Comparison of ENCODE assay signal across 18 cellular contexts in genomic region chr7:121024568-121025055, GRCh38. TPM values are rescaled to one million over a fixed set of nuclear protein-coding genes. Genes with fewer than 3 reads are reported as not detected.
A peak's percentile ranks its signal among the peaks of the same experiment; 100 is the strongest.
DNase-seq lines count a peak whose midpoint lies in the region; ATAC-seq and TF ChIP-seq lines count a peak whose summit lies in the region.
"Had no signal": no experiment of that assay in that cellular context is flagged by ENCODE, and none has a peak within 500 bp of the region (broad histone marks: within the 10 kb centered on the region; RNA-seq: fewer than 3 reads in every experiment).

No MANE protein-coding gene starts in this region.

- peaks cover 89% of the 10 kb centered on the region for H3K4me1 Mint-ChIP-seq in HFFc6 (ENCODE audit: low read depth)
- peaks cover 63% of the 10 kb centered on the region for H3K4me1 Mint-ChIP-seq in neural crest cell
- H3K4me1 Mint-ChIP-seq: activated naive CD8-positive, alpha-beta T cell treated with anti-CD3 and anti-CD28 coated beads for 36 hours; central memory CD8-positive, alpha-beta T cell had no signal

- no peaks in the 10 kb centered on the region for H3K9me3 Mint-ChIP-seq in HFFc6
- H3K9me3 Mint-ChIP-seq in neural crest cell: no peaks in the 10 kb centered on the region
- H3K9me3 Mint-ChIP-seq: activated CD4-positive, alpha-beta memory T cell treated with anti-CD3 and anti-CD28 coated beads for 36 hours had no signal

- H3K27ac Mint-ChIP-seq in HFFc6: peak overlapping the region; percentile 89
- H3K27ac Mint-ChIP-seq in neural crest cell (ENCODE audit: unreplicated experiment): peak overlapping the region; percentile 48
- H3K27ac Mint-ChIP-seq: activated CD4-positive, alpha-beta memory T cell treated with anti-CD3 and anti-CD28 coated beads for 36 hours; activated naive CD8-positive, alpha-beta T cell treated with anti-CD3 and anti-CD28 coated beads for 36 hours; stimulated activated naive CD8-positive, alpha-beta T cell treated with anti-CD3 and anti-CD28 coated beads, Interleukin-15, amount 100 ng/mL, for 72 hours had no signal

- peaks cover 28% of the 10 kb centered on the region for H3K36me3 Mint-ChIP-seq in HFFc6 (ENCODE audit: low read depth)
- no peaks in the 10 kb centered on the region for H3K36me3 Mint-ChIP-seq in neural crest cell (ENCODE audit: low read depth)
- H3K36me3 Mint-ChIP-seq: activated CD4-positive, alpha-beta memory T cell treated with anti-CD3 and anti-CD28 coated beads for 36 hours; activated naive CD8-positive, alpha-beta T cell treated with anti-CD3 and anti-CD28 coated beads for 36 hours had no signal

- peak overlapping the region; percentile 72 for H3K4me3 Mint-ChIP-seq in HFFc6
- H3K4me3 Mint-ChIP-seq in neural crest cell: peak overlapping the region; percentile 43
- H3K4me3 Mint-ChIP-seq: activated CD4-positive, alpha-beta memory T cell treated with anti-CD3 and anti-CD28 coated beads for 36 hours; activated naive CD8-positive, alpha-beta T cell treated with anti-CD3 and anti-CD28 coated beads for 36 hours; central memory CD8-positive, alpha-beta T cell; stimulated activated naive CD8-positive, alpha-beta T cell treated with anti-CD3 and anti-CD28 coated beads, Interleukin-15, amount 100 ng/mL, for 72 hours had no signal

- DNase-seq in HFFc6: no peak
- DNase-seq in coronary artery (ENCODE audit: low spot score): no peak
- DNase-seq in neural crest cell (ENCODE audit: low read depth, low spot score): no peak
- no peak for DNase-seq in thyroid gland
- no peak for DNase-seq in NAMALWA (ENCODE audit: low spot score)
- DNase-seq in HUDEP-2 (lab: John Stamatoyannopoulos, UW; ENCODE audit: unreplicated experiment in 76 of 76): no peak
- no peak for DNase-seq in central memory CD4-positive, alpha-beta T cell
- DNase-seq: activated CD4-positive, alpha-beta memory T cell treated with anti-CD3 and anti-CD28 coated beads for 36 hours; activated naive CD8-positive, alpha-beta T cell treated with anti-CD3 and anti-CD28 coated beads for 36 hours; activated T-cell treated with anti-CD3 and anti-CD28 coated beads, Interleukin-2, amount 50 U/mL, for 48 hours; C1 segment of cervical spinal cord; DMS79; NCI-H1930; NCI-H510A; stimulated activated naive CD8-positive, alpha-beta T cell treated with anti-CD3 and anti-CD28 coated beads, Interleukin-15, amount 100 ng/mL, for 72 hours had no signal

- no peak for ATAC-seq in HG02973 (IDR thresholded peaks at IDR 0.05; ENCODE audit: unreplicated experiment)
- ATAC-seq: stimulated activated naive CD8-positive, alpha-beta T cell treated with anti-CD3 and anti-CD28 coated beads, Interleukin-15, amount 100 ng/mL, for 72 hours had no signal

- WGBS in thyroid gland, 2 donors: 34 to 45% methylated on average over 5 of the region's 5 CpGs

- no peaks in the 10 kb centered on the region for H3K9me3 ChIP-seq in thyroid gland

- H3K4me3 ChIP-seq in coronary artery (no peak overlapping the region), thyroid gland (replicated peaks in 1 of 3) (no peak overlapping the region)

- no peaks in the 10 kb centered on the region for H3K27me3 Mint-ChIP-seq in HFFc6 (ENCODE audit: insufficient read depth)
- H3K27me3 Mint-ChIP-seq in neural crest cell (ENCODE audit: low read depth): no peaks in the 10 kb centered on the region

- H3K36me3 ChIP-seq in thyroid gland: no peaks in the 10 kb centered on the region

- H3K27me3 ChIP-seq in thyroid gland: no peaks in the 10 kb centered on the region

- no peak for TF ChIP-seq POLR2A in thyroid gland (IDR thresholded peaks at IDR 0.05)

- TF ChIP-seq CTCF in HFFc6 (IDR thresholded peaks at IDR 0.05): no peak
- TF ChIP-seq CTCF in coronary artery (IDR thresholded peaks at IDR 0.05): no peak
- TF ChIP-seq CTCF in neural crest cell (conservative IDR thresholded peaks at IDR 0.05): no peak
- no peak for TF ChIP-seq CTCF in thyroid gland (IDR thresholded peaks at IDR 0.05)

- intact Hi-C loops in thyroid gland (cut with DNase I): no loop called here

- peaks cover 21 to 25% of the 10 kb centered on the region in 2 donors for H3K4me1 ChIP-seq in thyroid gland

- H3K27ac ChIP-seq in coronary artery (peak overlapping the region; percentile 67 to 74), thyroid gland (peak overlapping the region in 2 of 3 donors; percentile 45 to 69)

RNA-seq across cellular contexts. Expression of gene CPED1, which starts 36.1 kb away (rescaled TPM):
- total RNA-seq in HFFc6 (2021; fragmentation: NEBNext Ultra II Directional; extraction: Animal tissue kit (Norgen Biotek cat#: 25700)): 100 to 1,000 TPM in 2 of 6 experiments, 10 to 100 TPM in 4; 85.0 to 112 (median 95.9) TPM
- total RNA-seq in neural crest cell (3.6 and 4.3 TPM in 2 replicates), thyroid gland (10 to 100 TPM in 2 of 4 donors, 1 to 10 TPM in 2; 7.4 to 19.6 (median 11.4) TPM)
- total RNA-seq: activated CD4-positive, alpha-beta memory T cell treated with anti-CD3 and anti-CD28 coated beads for 36 hours; activated naive CD8-positive, alpha-beta T cell treated with anti-CD3 and anti-CD28 coated beads for 36 hours; HT-29 had no signal

Comparison
In these comparisons a context has a peak if more than half of its experiments do, and no peak if none do; other contexts are left out.
1. RNA of gene CPED1, which starts 36.1 kb away (total RNA-seq): 85.0 to 112 TPM in HFFc6; 7.4 to 19.6 TPM in thyroid gland and 3.6 to 4.3 TPM in neural crest cell; every median in the first group is over 4 times any median in the second.